In the genomic region with DNA sequence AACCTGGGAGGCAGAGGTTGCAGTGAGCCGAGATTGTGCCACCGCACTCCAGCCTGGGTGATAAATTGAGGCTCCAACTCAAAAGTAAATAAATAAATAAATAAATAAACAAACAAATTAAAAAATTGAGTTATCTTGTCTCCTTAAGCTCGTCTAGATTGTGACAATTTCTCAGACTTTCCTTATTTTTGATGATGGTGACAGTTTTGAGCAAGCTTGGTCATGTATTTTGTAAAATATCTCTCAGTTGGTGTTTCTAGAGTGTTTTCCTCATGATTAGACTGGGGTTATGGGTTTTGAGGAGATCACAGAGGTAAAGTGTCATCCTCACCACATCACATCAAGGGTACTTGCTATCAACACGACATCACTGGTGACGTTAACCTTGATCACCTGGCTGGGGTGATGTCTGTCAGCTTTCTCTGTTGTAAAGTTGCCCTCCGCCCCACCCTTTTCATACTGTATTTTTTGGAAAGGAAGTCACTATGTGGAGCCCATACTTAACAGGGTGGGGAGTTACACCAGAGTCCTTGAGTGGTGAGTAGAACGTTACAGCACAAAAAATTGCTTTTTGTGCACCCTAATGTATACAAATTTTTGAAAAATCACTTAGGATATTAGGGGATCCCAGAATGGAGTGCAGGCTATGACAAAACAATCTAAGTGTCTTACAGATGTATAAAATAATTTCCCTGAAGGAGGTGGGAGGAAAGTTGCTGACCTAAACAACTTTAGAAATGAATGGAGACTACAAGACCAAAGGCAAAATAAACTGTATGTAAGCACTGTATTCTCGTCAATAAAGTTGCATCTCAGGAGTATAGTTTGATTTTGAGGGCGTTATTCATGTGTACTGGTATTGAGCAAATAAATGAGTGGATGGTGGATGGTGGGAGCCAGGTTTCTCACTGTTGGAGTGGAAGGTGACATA, we compare ENCODE assay signal across 18 cellular contexts.
"Had no signal": no experiment of that assay in that cellular context is flagged by ENCODE, and none has a peak within 500 bp of the region (broad histone marks: within the 10 kb centered on the region; RNA-seq: fewer than 3 reads in every experiment).

No MANE protein-coding gene starts in this region.

- DNase-seq: amniotic stem cell; body of pancreas; cortex of kidney; effector CD8-positive, alpha-beta T cell; foreskin melanocyte; left ventricle myocardium inferior; mucosa of descending colon; nucleus accumbens; stimulated activated CD4-positive, alpha-beta T cell treated with anti-CD3 and anti-CD28 coated beads, Interleukin-2, amount 100 ng/mL, for 48 hours; stimulated activated naive B cell treated with anti-CD40 and anti-IgM and Interleukin-4, amounts not matched to agents 10 μg/mL and 1 μg/mL and 100 μg/mL, for 72 hours; substantia nigra; T-helper 9 cell had no signal

- FAIRE-seq: endothelial cell of umbilical vein had no signal

- H3K27me3 ChIP-seq: body of pancreas, tibial nerve, vagina had no signal

- H3K27ac ChIP-seq: body of pancreas, left ventricle myocardium inferior, tibial nerve, vagina had no signal

- H3K9me3 Mint-ChIP-seq: nephron; stimulated activated naive B cell treated with anti-CD40 and anti-IgM and Interleukin-4, amounts not matched to agents 10 μg/mL and 1 μg/mL and 100 μg/mL, for 72 hours had no signal

- H3K4me3 Mint-ChIP-seq: activated naive CD8-positive, alpha-beta T cell; nephron; stimulated activated naive B cell treated with anti-CD40 and anti-IgM and Interleukin-4, amounts not matched to agents 10 μg/mL and 1 μg/mL and 100 μg/mL, for 72 hours had no signal

- H3K9me3 ChIP-seq: body of pancreas, left ventricle myocardium inferior, mucosa of descending colon, tibial nerve, vagina had no signal

- H3K27me3 Mint-ChIP-seq: activated naive CD8-positive, alpha-beta T cell; stimulated activated naive B cell treated with anti-CD40 and anti-IgM and Interleukin-4, amounts not matched to agents 10 μg/mL and 1 μg/mL and 100 μg/mL, for 72 hours had no signal

- H3K36me3 Mint-ChIP-seq: stimulated activated naive B cell treated with anti-CD40 and anti-IgM and Interleukin-4, amounts not matched to agents 10 μg/mL and 1 μg/mL and 100 μg/mL, for 72 hours had no signal

- H3K27ac Mint-ChIP-seq: activated naive CD8-positive, alpha-beta T cell; nephron; stimulated activated naive B cell treated with anti-CD40 and anti-IgM and Interleukin-4, amounts not matched to agents 10 μg/mL and 1 μg/mL and 100 μg/mL, for 72 hours had no signal

- H3K36me3 ChIP-seq: left ventricle myocardium inferior, tibial nerve, vagina had no signal

- H3K4me3 ChIP-seq: body of pancreas, left ventricle myocardium inferior, mucosa of descending colon, tibial nerve, vagina had no signal

- H3K4me1 ChIP-seq: body of pancreas had no signal

- ATAC-seq: activated CD4-positive, CD25-positive, alpha-beta regulatory T cell treated with anti-CD3 and anti-CD28 coated beads, Interleukin-2, amount 50 U/mL, for 24 hours; body of pancreas; mucosa of descending colon; stimulated activated naive B cell treated with anti-CD40 and anti-IgM and Interleukin-4, amounts not matched to agents 10 μg/mL and 1 μg/mL and 100 μg/mL, for 72 hours had no signal
